Comparison of ENCODE assay signal across 1 cellular context in the genomic region with DNA sequence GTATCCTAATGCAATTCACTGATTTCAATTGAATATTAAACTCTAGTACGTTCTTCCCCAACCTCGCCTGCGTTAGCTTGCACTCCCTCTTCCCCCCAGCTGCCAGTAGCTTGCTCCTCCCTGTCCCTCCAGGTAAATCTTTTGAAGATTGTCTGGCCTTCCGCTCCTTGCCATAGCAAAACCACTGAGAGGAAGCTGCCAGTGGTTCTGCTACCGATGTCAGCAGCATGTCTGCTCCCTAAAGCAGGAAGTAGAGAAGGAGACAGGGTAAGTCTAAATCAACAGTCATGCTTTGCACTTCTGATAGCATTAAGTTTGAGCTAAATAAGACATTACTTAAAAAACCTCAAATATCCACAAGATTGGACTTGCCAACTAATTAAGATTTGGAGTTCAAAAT.
TF ChIP-seq lines count a peak whose summit lies in the region.

No MANE protein-coding gene starts in this region.

TF ChIP-seq in SK-N-SH, 30 proteins besides CTCF, POLR2A, EP300 and RAD21 (continued from another document):
- TF ChIP-seq, protein P1, sequence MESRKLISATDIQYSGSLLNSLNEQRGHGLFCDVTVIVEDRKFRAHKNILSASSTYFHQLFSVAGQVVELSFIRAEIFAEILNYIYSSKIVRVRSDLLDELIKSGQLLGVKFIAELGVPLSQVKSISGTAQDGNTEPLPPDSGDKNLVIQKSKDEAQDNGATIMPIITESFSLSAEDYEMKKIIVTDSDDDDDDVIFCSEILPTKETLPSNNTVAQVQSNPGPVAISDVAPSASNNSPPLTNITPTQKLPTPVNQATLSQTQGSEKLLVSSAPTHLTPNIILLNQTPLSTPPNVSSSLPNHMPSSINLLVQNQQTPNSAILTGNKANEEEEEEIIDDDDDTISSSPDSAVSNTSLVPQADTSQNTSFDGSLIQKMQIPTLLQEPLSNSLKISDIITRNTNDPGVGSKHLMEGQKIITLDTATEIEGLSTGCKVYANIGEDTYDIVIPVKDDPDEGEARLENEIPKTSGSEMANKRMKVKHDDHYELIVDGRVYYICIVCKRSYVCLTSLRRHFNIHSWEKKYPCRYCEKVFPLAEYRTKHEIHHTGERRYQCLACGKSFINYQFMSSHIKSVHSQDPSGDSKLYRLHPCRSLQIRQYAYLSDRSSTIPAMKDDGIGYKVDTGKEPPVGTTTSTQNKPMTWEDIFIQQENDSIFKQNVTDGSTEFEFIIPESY (IDR thresholded peaks at IDR 0.05; ENCODE audit: borderline replicate concordance, low read depth): no peak
- TF ChIP-seq NFIC (IDR thresholded peaks at IDR 0.05; ENCODE audit: borderline replicate concordance): no peak
TF ChIP-seq in SK-N-SH: peak in this region for 0.
